ENCODE assay signal across 8 cellular contexts in genomic region chr11:35158371-35159081, GRCh38. TPM values are rescaled to one million over a fixed set of nuclear protein-coding genes. Genes with fewer than 3 reads are reported as not detected.
DNase-seq lines count a peak whose midpoint lies in the region; ATAC-seq, FAIRE-seq and TF ChIP-seq lines count a peak whose summit lies in the region.

No MANE protein-coding gene starts in this region.

- CTCF ChIA-PET in activated naive CD4-positive, alpha-beta T cell treated with anti-CD3 and anti-CD28 coated beads, Interleukin-2, amount 10 ng/mL, durations not matched to agents 7 days and 5 days (lab: Charles Lee): interaction anchor here (0.7 to 1.6 kb wide), 6 partner anchors 8 to 167 kb away, joined by 3 to 4 read pairs (median 3); no protein-coding TSS in a partner anchor

- H3K36me3 ChIP-seq in upper lobe of left lung: no peaks in the 10 kb centered on the region

- 33 to 40% methylated on average over 5 to 6 of the region's 6 CpGs for WGBS in upper lobe of left lung, 2 donors

- no peak for DNase-seq in activated naive CD4-positive, alpha-beta T cell treated with anti-CD3 and anti-CD28 coated beads, Interleukin-2, amount 10 ng/mL, durations not matched to agents 7 days and 5 days
- no peak for DNase-seq in activated naive CD4-positive, alpha-beta T cell treated with Interleukin-2 at 50 U/mL for 16 hours
- DNase-seq in choroid plexus epithelial cell (ENCODE audit: low read depth): peak; percentile 35
- no peak for DNase-seq in memory B cell (ENCODE audit: low spot score in 2 of 2)
- peak in 1 of 2 donors; percentile 69 for DNase-seq in upper lobe of left lung
- DNase-seq in GM19239 (ENCODE audit: insufficient read length, low spot score): no peak
- no peak for DNase-seq in activated CD8-positive, alpha-beta memory T cell treated with anti-CD3 and anti-CD28 coated beads, Interleukin-2, amount 50 U/mL, for 4 hours

- H3K27ac ChIP-seq in upper lobe of left lung: peak overlapping the region; percentile 64 to 80 (median 72)

- H3K4me3 ChIP-seq in choroid plexus epithelial cell (ENCODE audit: low read depth, low read length) (no peak overlapping the region), upper lobe of left lung (no peak overlapping the region)

- H3K27me3 ChIP-seq in upper lobe of left lung: no peaks in the 10 kb centered on the region

- TF ChIP-seq CTCF in choroid plexus epithelial cell (conservative IDR thresholded peaks at IDR 0.05; ENCODE audit: low read depth, low read length) (no peak), upper lobe of left lung (IDR thresholded peaks at IDR 0.05) (no peak)

- no peaks in the 10 kb centered on the region for H3K9me3 ChIP-seq in upper lobe of left lung

- H3K9me3 Mint-ChIP-seq in activated naive CD4-positive, alpha-beta T cell treated with anti-CD3 and anti-CD28 coated beads, Interleukin-2, amount 10 ng/mL, durations not matched to agents 7 days and 5 days: no peaks in the 10 kb centered on the region
- no peaks in the 10 kb centered on the region for H3K9me3 Mint-ChIP-seq in memory B cell

- H3K4me1 Mint-ChIP-seq in activated naive CD4-positive, alpha-beta T cell treated with anti-CD3 and anti-CD28 coated beads, Interleukin-2, amount 10 ng/mL, durations not matched to agents 7 days and 5 days: peaks cover 100% of the 10 kb centered on the region
- peaks cover 76% of the 10 kb centered on the region for H3K4me1 Mint-ChIP-seq in memory B cell

- TF ChIP-seq EP300 in upper lobe of left lung (IDR thresholded peaks at IDR 0.05): peak in 3 of 4 donors; percentile 83 to 92 (median 90)

- peak overlapping the region; percentile 85 for H3K27ac Mint-ChIP-seq in activated naive CD4-positive, alpha-beta T cell treated with anti-CD3 and anti-CD28 coated beads, Interleukin-2, amount 10 ng/mL, durations not matched to agents 7 days and 5 days
- H3K27ac Mint-ChIP-seq in memory B cell: peak overlapping the region; percentile 100

- no peak overlapping the region for H3K4me3 Mint-ChIP-seq in activated naive CD4-positive, alpha-beta T cell treated with anti-CD3 and anti-CD28 coated beads, Interleukin-2, amount 10 ng/mL, durations not matched to agents 7 days and 5 days
- H3K4me3 Mint-ChIP-seq in memory B cell: no peak overlapping the region

- H3K4me1 ChIP-seq in upper lobe of left lung: peaks cover 55 to 81% (median 76%) of the 10 kb centered on the region in 4 donors

- no peak for FAIRE-seq in GM19239 (lab: Jason Lieb, UNC)

- peaks cover 91% of the 10 kb centered on the region for H3K36me3 Mint-ChIP-seq in activated naive CD4-positive, alpha-beta T cell treated with anti-CD3 and anti-CD28 coated beads, Interleukin-2, amount 10 ng/mL, durations not matched to agents 7 days and 5 days
- H3K36me3 Mint-ChIP-seq in memory B cell: peaks cover 24% of the 10 kb centered on the region

- H3K27me3 Mint-ChIP-seq in activated naive CD4-positive, alpha-beta T cell treated with anti-CD3 and anti-CD28 coated beads, Interleukin-2, amount 10 ng/mL, durations not matched to agents 7 days and 5 days: no peaks in the 10 kb centered on the region
- no peaks in the 10 kb centered on the region for H3K27me3 Mint-ChIP-seq in memory B cell

- peak in 1 of 4 donors; percentile 9 for TF ChIP-seq POLR2A in upper lobe of left lung (IDR thresholded peaks at IDR 0.05)

- no peak for ATAC-seq in memory B cell (ENCODE audit: low read depth)
- peak; percentile 43 to 54 for ATAC-seq in upper lobe of left lung (ENCODE audit: low FRiP score in 2 of 2)
- no peak for ATAC-seq in GM18861 (IDR thresholded peaks at IDR 0.05; ENCODE audit: unreplicated experiment)

RNA-seq across cellular contexts. Expression of gene CD44, which starts 19.6 kb away (rescaled TPM):
- total RNA-seq in upper lobe of left lung: 100 to 1,000 TPM; 454 to 696 (median 551) TPM

Comparison
In these comparisons a context has a peak if more than half of its experiments do, and no peak if none do; other contexts are left out.
1. ATAC-seq: peak in upper lobe of left lung (2 of 2); none in memory B cell (single experiment) and GM18861 (single experiment).